ENCODE assay signal across 9 cellular contexts in the genomic region with DNA sequence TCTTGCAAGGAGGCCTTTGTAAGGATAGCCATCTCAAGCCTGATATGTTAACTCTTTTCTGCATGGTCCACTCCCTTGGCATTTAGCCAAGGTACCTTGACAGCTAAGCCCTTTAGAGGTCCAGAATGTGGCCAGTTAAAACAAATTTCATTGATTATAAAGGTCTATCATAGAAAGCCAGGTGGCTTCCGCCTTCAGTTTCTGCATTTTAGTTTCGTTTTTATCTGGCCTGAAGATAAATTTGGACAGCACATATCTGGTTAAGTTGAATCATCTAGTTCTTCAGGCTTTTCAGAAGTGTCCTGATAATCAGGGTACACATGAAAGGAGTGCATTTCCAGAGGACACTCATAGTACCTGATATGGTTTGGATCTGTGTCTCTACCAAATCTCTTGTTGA. TPM values are rescaled to one million over a fixed set of nuclear protein-coding genes. Genes with fewer than 3 reads are reported as not detected.
DNase-seq lines count a peak whose midpoint lies in the region; ATAC-seq and TF ChIP-seq lines count a peak whose summit lies in the region.
"Had no signal": no experiment of that assay in that cellular context is flagged by ENCODE, and none has a peak within 500 bp of the region (broad histone marks: within the 10 kb centered on the region; RNA-seq: fewer than 3 reads in every experiment).

No MANE protein-coding gene starts in this region.

- H3K27ac ChIP-seq in mammary epithelial cell (ENCODE audit: insufficient read depth, low read depth, low read length): no peak overlapping the region

- ATAC-seq in GM18907 (IDR thresholded peaks at IDR 0.05; ENCODE audit: unreplicated experiment) (peak; percentile 86), GM21619 (IDR thresholded peaks at IDR 0.05; ENCODE audit: unreplicated experiment) (peak; percentile 87), HG03354 (IDR thresholded peaks at IDR 0.05; ENCODE audit: poor library complexity, severe bottlenecking, unreplicated experiment) (peak; percentile 83)
- ATAC-seq in central memory CD8-positive, alpha-beta T cell (replicated peaks; ENCODE audit: extremely low read depth, poor library complexity, severe bottlenecking): no peak
- ATAC-seq: HepG2 had no signal

- H3K9me3 ChIP-seq in mammary epithelial cell (replicated peaks; ENCODE audit: insufficient read depth, low read length): no peaks in the 10 kb centered on the region

- no peaks in the 10 kb centered on the region for H3K4me1 ChIP-seq in mammary epithelial cell (ENCODE audit: insufficient read depth, low read length)

- no peaks in the 10 kb centered on the region for H3K9me3 Mint-ChIP-seq in central memory CD8-positive, alpha-beta T cell

- peaks cover 81% of the 10 kb centered on the region for H3K79me2 ChIP-seq in mammary epithelial cell (ENCODE audit: insufficient read depth, low read length)

- H3K27ac Mint-ChIP-seq in central memory CD8-positive, alpha-beta T cell (ENCODE audit: low read depth): peak overlapping the region; percentile 32

- peaks cover 40% of the 10 kb centered on the region for H3K4me1 Mint-ChIP-seq in central memory CD8-positive, alpha-beta T cell

- no peak overlapping the region for H3K9ac ChIP-seq in mammary epithelial cell (ENCODE audit: insufficient read depth, low read length)

- no peak for TF ChIP-seq CTCF in mammary epithelial cell (conservative IDR thresholded peaks at IDR 0.05 in 1 of 2, IDR thresholded peaks at IDR 0.05 in 1 of 2; ENCODE audit: extremely low read depth in 1 of 2, insufficient read depth in 1 of 2, low read depth in 1 of 2, low read length in 2 of 2)

- H3K36me3 ChIP-seq in mammary epithelial cell (ENCODE audit: insufficient read depth, low read length): no peaks in the 10 kb centered on the region

- no peak overlapping the region for H3K4me2 ChIP-seq in mammary epithelial cell (ENCODE audit: insufficient read depth, low read depth, low read length)

- dilution Hi-C loops in mammary epithelial cell (cut with HindIII; ENCODE audit: low sequenced_read_pairs): no loop called here

- H3K36me3 Mint-ChIP-seq in central memory CD8-positive, alpha-beta T cell (ENCODE audit: insufficient read depth): peaks cover 6% of the 10 kb centered on the region

- no peak for DNase-seq in central memory CD8-positive, alpha-beta T cell (ENCODE audit: low spot score in 2 of 2)
- DNase-seq in mammary epithelial cell (no peak), NCI-H187 (lab: John Stamatoyannopoulos, UW) (no peak), superior temporal gyrus (ENCODE audit: extremely low spot score) (no peak)
- DNase-seq: NCI-H526 treated with DMSO at 0.1 percent for 48 hours had no signal

- no peak overlapping the region for H2AFZ ChIP-seq in mammary epithelial cell (ENCODE audit: low read depth, low read length)

- intact Hi-C loops in mammary epithelial cell (cut with micrococcal nuclease): no loop called here

- in situ Hi-C loops in mammary epithelial cell (cut with MboI; ENCODE audit: low sequenced_read_pairs in 2 of 2): no loop called here

- no peak overlapping the region for H3K4me3 ChIP-seq in mammary epithelial cell (replicated peaks in 1 of 3; ENCODE audit: insufficient read depth in 1 of 3, low read depth in 2 of 3, low read length in 3 of 3)

- no peaks in the 10 kb centered on the region for H3K27me3 ChIP-seq in mammary epithelial cell (ENCODE audit: insufficient read depth, low read length)

- no peaks in the 10 kb centered on the region for H4K20me1 ChIP-seq in mammary epithelial cell (ENCODE audit: insufficient read depth, low read length)

- WGBS in mammary epithelial cell (ENCODE audit: low coverage, missing lambda C conversion rate): 89% methylated on average over 2 of the region's 2 CpGs

- no TSS peak for BruUV-seq in mammary epithelial cell (replicated peaks; lab: Mats Ljungman, UMichigan)

- H3K4me3 Mint-ChIP-seq in central memory CD8-positive, alpha-beta T cell: no peak overlapping the region

- no peaks in the 10 kb centered on the region for H3K27me3 Mint-ChIP-seq in central memory CD8-positive, alpha-beta T cell

- CTCF ChIA-PET in mammary epithelial cell (lab: Charles Lee; ENCODE audit: low non-redundant PET): no interaction called here

RNA-seq across cellular contexts. Expression of a gene that starts 30.7 kb away (rescaled TPM):
- total RNA-seq in mammary epithelial cell: 10 to 100 TPM; 57.3 to 61.2 TPM
- polyA plus RNA-seq in mammary epithelial cell: 22.3 TPM
- 42.6 TPM for polyA minus RNA-seq in mammary epithelial cell

RNA-seq across cellular contexts. Expression of a gene that starts 30.8 kb away (rescaled TPM):
- 10 to 100 TPM; 33.5 to 40.2 TPM for total RNA-seq in mammary epithelial cell
- 28.6 TPM for polyA plus RNA-seq in mammary epithelial cell
- 28.0 TPM for polyA minus RNA-seq in mammary epithelial cell
